In the genomic region with DNA sequence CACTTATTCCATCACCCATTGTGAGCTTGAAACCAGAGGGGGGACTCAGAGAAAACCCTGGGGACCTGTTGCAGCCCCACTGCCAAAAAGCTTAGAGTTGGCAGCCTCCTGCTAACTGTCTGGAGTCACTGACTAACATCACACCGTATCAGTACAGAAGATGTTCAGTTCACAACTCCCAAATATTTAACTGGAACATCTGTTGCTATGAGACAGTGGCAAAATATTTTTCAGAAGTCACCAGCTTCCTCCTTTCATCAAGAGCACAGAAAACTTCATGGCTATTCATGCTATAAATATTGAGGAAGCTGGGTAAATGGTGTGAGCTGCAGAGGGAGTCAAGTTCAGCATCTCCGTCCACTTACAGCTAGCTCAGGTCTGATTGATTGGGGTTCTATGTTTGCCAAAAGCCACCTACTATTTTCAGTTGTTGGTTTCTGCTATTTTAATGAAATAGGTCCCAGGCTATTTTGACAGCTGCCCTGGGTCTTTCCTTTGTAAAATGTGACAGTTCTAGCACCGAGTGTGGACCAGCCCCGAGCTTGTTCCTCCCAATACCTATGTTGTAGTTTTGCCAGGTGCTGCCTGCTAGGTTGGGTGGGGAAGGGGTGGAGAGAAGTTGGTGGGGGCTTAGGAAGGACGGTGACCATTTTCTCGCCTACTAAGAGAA, we compare ENCODE assay signal across 9 cellular contexts. TPM values are rescaled to one million over a fixed set of nuclear protein-coding genes. Genes with fewer than 3 reads are reported as not detected.
A peak's percentile ranks its signal among the peaks of the same experiment; 100 is the strongest.
DNase-seq lines count a peak whose midpoint lies in the region; ATAC-seq and TF ChIP-seq lines count a peak whose summit lies in the region.
"Had no signal": no experiment of that assay in that cellular context is flagged by ENCODE, and none has a peak within 500 bp of the region (broad histone marks: within the 10 kb centered on the region; RNA-seq: fewer than 3 reads in every experiment).

No MANE protein-coding gene starts in this region.

- H4K8ac ChIP-seq in IMR-90 (ENCODE audit: low read depth in 2 of 2, low read length in 2 of 2): no peak overlapping the region

- H2AK5ac ChIP-seq in IMR-90 (ENCODE audit: low read depth, low read length): no peak overlapping the region

- H2BK20ac ChIP-seq in IMR-90 (ENCODE audit: low read depth, low read length): no peak overlapping the region

- DNase-seq in IMR-90 (peak; percentile 85), body of pancreas (no peak), iris pigment epithelial cell (ENCODE audit: low read depth) (peak; percentile 66), tibial artery (no peak), GDM1 (lab: John Stamatoyannopoulos, UW) (no peak)
- DNase-seq in activated CD8-positive, alpha-beta memory T cell treated with anti-CD3 and anti-CD28 coated beads, Interleukin-2, amount 10 ng/mL, durations not matched to agents 7 days and 5 days: no peak
- DNase-seq: NCI-H1417 treated with DMSO at 0.1 percent for 48 hours, T-helper 9 cell had no signal

- in situ Hi-C loops in IMR-90 (cut with MboI; ENCODE audit: low sequenced_read_pairs): no loop called here

- H3K36me3 ChIP-seq in IMR-90 (ENCODE audit: control insufficient read depth, insufficient read depth, low read length) (peaks cover 60% of the 10 kb centered on the region), body of pancreas (replicated peaks in 1 of 2; ENCODE audit: insufficient read depth in 1 of 2, low read depth in 2 of 2) (no peaks in the 10 kb centered on the region), tibial artery (peaks cover 5 to 44% (median 11%) of the 10 kb centered on the region in 3 donors)

- H3K56ac ChIP-seq in IMR-90 (ENCODE audit: extremely low read depth, insufficient read depth, low read length): no peak overlapping the region

- no peak overlapping the region for H2AFZ ChIP-seq in IMR-90 (replicated peaks; ENCODE audit: low read length, poor library complexity)

- TF ChIP-seq RAD21 in IMR-90 (IDR thresholded peaks at IDR 0.05; ENCODE audit: low read length): no peak

- no peak overlapping the region for H2BK120ac ChIP-seq in IMR-90 (ENCODE audit: low read depth, low read length)

- H3K4me3 ChIP-seq in IMR-90 (ENCODE audit: insufficient read depth, low read depth, low read length): no peak overlapping the region
- H3K4me3 ChIP-seq in body of pancreas: no peak overlapping the region
- H3K4me3 ChIP-seq in tibial artery: no peak overlapping the region

- peaks cover 6% of the 10 kb centered on the region for H3K36me3 Mint-ChIP-seq in activated CD8-positive, alpha-beta memory T cell treated with anti-CD3 and anti-CD28 coated beads, Interleukin-2, amount 10 ng/mL, durations not matched to agents 7 days and 5 days

- H4K5ac ChIP-seq in IMR-90 (ENCODE audit: low read depth, low read length): no peak overlapping the region

- H3K23ac ChIP-seq in IMR-90 (ENCODE audit: low read depth, low read length): no peak overlapping the region; the same call in none of the 2 replicates

- H3K18ac ChIP-seq in IMR-90 (ENCODE audit: low read depth, low read length): no peak overlapping the region

- H3K9ac ChIP-seq in IMR-90 (ENCODE audit: low read depth, low read length): no peak overlapping the region

- H3K4me2 ChIP-seq in IMR-90 (ENCODE audit: low read depth, low read length): peak overlapping the region; percentile 6; the same call in 1 of the 2 replicates

- CTCF ChIA-PET in IMR-90 (lab: Yijun Ruan, JAX): interaction anchor here (1.1 to 2.3 kb wide), 3 partner anchors 10 to 80 kb away, joined by 3 to 5 read pairs (median 3); no protein-coding TSS in a partner anchor
- CTCF ChIA-PET in activated CD8-positive, alpha-beta memory T cell treated with anti-CD3 and anti-CD28 coated beads, Interleukin-2, amount 10 ng/mL, durations not matched to agents 7 days and 5 days (lab: Charles Lee): interaction anchor here (2.9 kb wide), 1 partner anchor 11 kb away, joined by 14 read pairs; no protein-coding TSS in a partner anchor

- TF ChIP-seq CTCF in IMR-90 (conservative IDR thresholded peaks at IDR 0.05; ENCODE audit: low read depth, low read length) (no peak), body of pancreas (IDR thresholded peaks at IDR 0.05) (no peak), tibial artery (IDR thresholded peaks at IDR 0.05) (no peak)

- POLR2A ChIA-PET in IMR-90 (lab: Charles Lee; ENCODE audit: unreplicated experiment): interaction anchor here (0.9 kb wide), 1 partner anchor 39 kb away, joined by 3 read pairs; no protein-coding TSS in a partner anchor

- no peak overlapping the region for H3K4me3 Mint-ChIP-seq in activated CD8-positive, alpha-beta memory T cell treated with anti-CD3 and anti-CD28 coated beads, Interleukin-2, amount 10 ng/mL, durations not matched to agents 7 days and 5 days

- WGBS in IMR-90 (ENCODE audit: extremely low coverage in 2 of 2, insufficient read length in 1 of 2), 2 experiments: 76% methylated on average over 2 of the region's 6 CpGs; no CpG with 5 or more reads in 1 of the 2 experiments
- 66 to 69% methylated on average over 6 of the region's 6 CpGs for WGBS in body of pancreas, 2 donors

- peaks cover 93% of the 10 kb centered on the region for H4K20me1 ChIP-seq in IMR-90 (ENCODE audit: insufficient read depth, low read length)

- no peak overlapping the region for H2AK9ac ChIP-seq in IMR-90 (replicated peaks; ENCODE audit: low read depth, low read length, poor library complexity)

- dilution Hi-C loops in IMR-90 (cut with HindIII; ENCODE audit: low sequenced_read_pairs, unreplicated experiment): no loop called here

- peak; percentile 33 for ATAC-seq in IMR-90 (ENCODE audit: low read depth)
- ATAC-seq in body of pancreas: peak; percentile 10
- ATAC-seq in GM21367 (IDR thresholded peaks at IDR 0.05; ENCODE audit: unreplicated experiment): no peak
- no peak for ATAC-seq in activated CD8-positive, alpha-beta memory T cell treated with anti-CD3 and anti-CD28 coated beads, Interleukin-2, amount 10 ng/mL, durations not matched to agents 7 days and 5 days

- no peak overlapping the region for H3K27ac Mint-ChIP-seq in activated CD8-positive, alpha-beta memory T cell treated with anti-CD3 and anti-CD28 coated beads, Interleukin-2, amount 10 ng/mL, durations not matched to agents 7 days and 5 days

- TF ChIP-seq POLR2A in IMR-90 (IDR thresholded peaks at IDR 0.05; ENCODE audit: low read depth, low read length) (no peak), body of pancreas (IDR thresholded peaks at IDR 0.05) (no peak)

- H3K27ac ChIP-seq in IMR-90 (ENCODE audit: insufficient read depth, low read length) (peak overlapping the region; percentile 31; the same call in 1 of the 2 replicates), body of pancreas (peak overlapping the region in 2 of 4 donors; percentile 6 to 20), tibial artery (peak overlapping the region; percentile 25 to 75)

- BruUV-seq in IMR-90 (replicated peaks; lab: Mats Ljungman, UMichigan): no TSS peak

- H3K79me1 ChIP-seq in IMR-90 (ENCODE audit: low read depth in 1 of 2, low read length in 2 of 2): peaks cover 35 to 64% of the 10 kb centered on the region in 2 experiments

- peaks cover 2% of the 10 kb centered on the region for H3K27me3 Mint-ChIP-seq in activated CD8-positive, alpha-beta memory T cell treated with anti-CD3 and anti-CD28 coated beads, Interleukin-2, amount 10 ng/mL, durations not matched to agents 7 days and 5 days

- H3K27me3 ChIP-seq in IMR-90 (ENCODE audit: control insufficient read depth, insufficient read depth, low read length): no peaks in the 10 kb centered on the region
- H3K27me3 ChIP-seq in body of pancreas: no peaks in the 10 kb centered on the region
- no peaks in the 10 kb centered on the region for H3K27me3 ChIP-seq in tibial artery

- H3K9me3 Mint-ChIP-seq in activated CD8-positive, alpha-beta memory T cell treated with anti-CD3 and anti-CD28 coated beads, Interleukin-2, amount 10 ng/mL, durations not matched to agents 7 days and 5 days (ENCODE audit: low read depth): no peaks in the 10 kb centered on the region

- no peak overlapping the region for H3K14ac ChIP-seq in IMR-90 (replicated peaks; ENCODE audit: low read depth, low read length)

- no peak overlapping the region for H3K4ac ChIP-seq in IMR-90 (ENCODE audit: low read depth, low read length)

- H3K9me3 ChIP-seq in IMR-90 (ENCODE audit: control insufficient read depth, insufficient read depth, low read length) (no peaks in the 10 kb centered on the region), body of pancreas (no peaks in the 10 kb centered on the region), tibial artery (no peaks in the 10 kb centered on the region)

- H3K4me1 Mint-ChIP-seq in activated CD8-positive, alpha-beta memory T cell treated with anti-CD3 and anti-CD28 coated beads, Interleukin-2, amount 10 ng/mL, durations not matched to agents 7 days and 5 days: no peaks in the 10 kb centered on the region

- H3K4me1 ChIP-seq in IMR-90 (ENCODE audit: control insufficient read depth, insufficient read depth, low read length) (peaks cover 17% of the 10 kb centered on the region), body of pancreas (peaks cover 40% of the 10 kb centered on the region), tibial artery (peaks cover 0 to 76% (median 41%) of the 10 kb centered on the region in 4 donors)

- no peak overlapping the region for H2BK5ac ChIP-seq in IMR-90 (ENCODE audit: low read depth, low read length, poor library complexity, severe bottlenecking)

- intact Hi-C loops in IMR-90 (cut with micrococcal nuclease): no loop called here
- intact Hi-C loops in body of pancreas (cut with DNase I): no loop called here
- intact Hi-C loops in tibial artery (cut with DNase I; ENCODE audit: low total_unique reads): loop anchor here (10.0 kb wide), 1 partner anchor 57 kb away; the partner anchor contains the start of gene AFG3L2

- H3K9me1 ChIP-seq in IMR-90 (ENCODE audit: insufficient read depth, low read length): peaks cover 7% of the 10 kb centered on the region; the same call in 1 of the 2 replicates

- H4K91ac ChIP-seq in IMR-90 (ENCODE audit: insufficient read depth, low read depth, low read length): no peak overlapping the region

- no peak overlapping the region for H2BK15ac ChIP-seq in IMR-90 (ENCODE audit: low read depth, low read length)

TF ChIP-seq in IMR-90, 13 proteins besides CTCF, POLR2A, EP300 and RAD21 (continues in another document):
- TF ChIP-seq CHD1 (IDR thresholded peaks at IDR 0.05; ENCODE audit: low read depth, low read length): no peak

RNA-seq across cellular contexts. Expression of gene TUBB6, which starts 9.8 kb away (rescaled TPM):
- total RNA-seq in IMR-90 (2012; rRNA removed): 927 and 997 TPM in 2 replicates
- 1,040 and 1,386 TPM in 2 replicates for polyA plus RNA-seq in IMR-90 (2012; rRNA removed)
- 740 and 1,531 TPM in 2 replicates for polyA plus RNA-seq in IMR-90 (2012; cell fraction: cytosol; rRNA removed)
- polyA plus RNA-seq in IMR-90 (2012; cell fraction: nucleus; rRNA removed; ENCODE audit: low replicate concordance): 748 and 1,694 TPM in 2 replicates
- 100 to 1,000 TPM in 1 of 2 donors, 10 to 100 TPM in 1; 71.1 to 109 TPM for total RNA-seq in body of pancreas
- total RNA-seq in activated CD8-positive, alpha-beta memory T cell treated with anti-CD3 and anti-CD28 coated beads, Interleukin-2, amount 10 ng/mL, durations not matched to agents 7 days and 5 days: 10 to 100 TPM; 14.7 to 39.0 TPM

RNA-seq across cellular contexts. Expression of gene AFG3L2, which starts 59.2 kb away (rescaled TPM):
- total RNA-seq in IMR-90 (2012; rRNA removed) (37.6 and 65.5 TPM in 2 replicates), body of pancreas (10 to 100 TPM; 30.4 to 33.6 TPM)
- polyA plus RNA-seq in IMR-90 (2012; rRNA removed): 24.8 and 26.9 TPM in 2 replicates
- 8.9 and 15.8 TPM in 2 replicates for polyA plus RNA-seq in IMR-90 (2012; cell fraction: cytosol; rRNA removed)
- polyA plus RNA-seq in IMR-90 (2012; cell fraction: nucleus; rRNA removed; ENCODE audit: low replicate concordance): 8.0 and 24.0 TPM in 2 replicates
- 10 to 100 TPM; 39.6 to 50.9 TPM for total RNA-seq in activated CD8-positive, alpha-beta memory T cell treated with anti-CD3 and anti-CD28 coated beads, Interleukin-2, amount 10 ng/mL, durations not matched to agents 7 days and 5 days

Comparison
In these comparisons a context has a peak if more than half of its experiments do, and no peak if none do; other contexts are left out.
1. ATAC-seq: peak in IMR-90 (single experiment) and body of pancreas (single experiment); none in GM21367 (single experiment) and activated CD8-positive, alpha-beta memory T cell treated with anti-CD3 and anti-CD28 coated beads, Interleukin-2, amount 10 ng/mL, durations not matched to agents 7 days and 5 days (single experiment).
2. DNase-seq: peak in IMR-90 (single experiment) and iris pigment epithelial cell (single experiment); none in body of pancreas (0 of 4), tibial artery (0 of 2), activated CD8-positive, alpha-beta memory T cell treated with anti-CD3 and anti-CD28 coated beads, Interleukin-2, amount 10 ng/mL, durations not matched to agents 7 days and 5 days (single experiment) and GDM1 (single experiment).